1 cellular context compared by ENCODE assay signal in the genomic region with DNA sequence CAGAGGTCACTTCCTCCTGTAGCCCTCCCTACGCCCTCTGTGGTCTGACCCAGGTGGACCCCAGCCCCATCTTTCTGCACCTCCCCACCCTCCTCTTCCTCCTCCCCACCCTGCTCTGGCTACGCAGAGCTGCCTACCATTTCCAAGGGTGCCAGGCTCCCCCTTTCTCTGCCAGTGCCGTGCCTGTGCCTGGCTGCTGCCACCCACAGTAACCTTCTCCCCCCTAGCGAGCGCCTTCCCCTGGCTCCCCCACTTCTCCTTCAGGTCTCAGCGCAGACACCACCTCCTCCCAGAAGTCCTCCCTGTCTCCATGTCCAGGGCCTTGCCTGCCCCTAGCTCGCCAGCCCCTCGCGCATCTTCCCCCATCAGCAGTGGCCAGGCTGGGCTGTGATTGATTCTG.
TF ChIP-seq lines count a peak whose summit lies in the region.

No MANE protein-coding gene starts in this region.

TF ChIP-seq in H1, 55 proteins besides CTCF, POLR2A, EP300 and RAD21:
- TF ChIP-seq BRCA1 (IDR thresholded peaks at IDR 0.05; ENCODE audit: low read depth, low read length) = no peak
- no peak for TF ChIP-seq ASH2L (IDR thresholded peaks at IDR 0.05; ENCODE audit: low read length)
- no peak for TF ChIP-seq JUN (IDR thresholded peaks at IDR 0.05; ENCODE audit: low read depth, low read length)
- TF ChIP-seq TAF1 (IDR thresholded peaks at IDR 0.05; ENCODE audit: low read depth, low read length) = no peak
- no peak for TF ChIP-seq SIN3A (conservative IDR thresholded peaks at IDR 0.05 in 1 of 2, IDR thresholded peaks at IDR 0.05 in 1 of 2; ENCODE audit: low read depth in 1 of 2, low read length in 2 of 2)
- no peak for TF ChIP-seq EGR1 (IDR thresholded peaks at IDR 0.05; ENCODE audit: borderline replicate concordance, low read depth, low read length)
- no peak for TF ChIP-seq ZNF274 (IDR thresholded peaks at IDR 0.05; ENCODE audit: borderline replicate concordance, extremely low read depth, low read length)
- TF ChIP-seq POU5F1 (IDR thresholded peaks at IDR 0.05; ENCODE audit: low read depth, low read length) = no peak
- TF ChIP-seq TEAD4 (IDR thresholded peaks at IDR 0.05; ENCODE audit: low read depth, low read length) = no peak
- no peak for TF ChIP-seq NRF1 (IDR thresholded peaks at IDR 0.05; ENCODE audit: low read depth, low read length)
- TF ChIP-seq, protein P1, sequence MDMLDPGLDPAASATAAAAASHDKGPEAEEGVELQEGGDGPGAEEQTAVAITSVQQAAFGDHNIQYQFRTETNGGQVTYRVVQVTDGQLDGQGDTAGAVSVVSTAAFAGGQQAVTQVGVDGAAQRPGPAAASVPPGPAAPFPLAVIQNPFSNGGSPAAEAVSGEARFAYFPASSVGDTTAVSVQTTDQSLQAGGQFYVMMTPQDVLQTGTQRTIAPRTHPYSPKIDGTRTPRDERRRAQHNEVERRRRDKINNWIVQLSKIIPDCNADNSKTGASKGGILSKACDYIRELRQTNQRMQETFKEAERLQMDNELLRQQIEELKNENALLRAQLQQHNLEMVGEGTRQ (IDR thresholded peaks at IDR 0.05; ENCODE audit: low read length) = no peak
- TF ChIP-seq SAP30 (IDR thresholded peaks at IDR 0.05; ENCODE audit: insufficient read depth, insufficient replicate concordance, low read length) = no peak
- no peak for TF ChIP-seq CHD7 (IDR thresholded peaks at IDR 0.05; ENCODE audit: insufficient replicate concordance, low read length)
- TF ChIP-seq, protein P2, sequence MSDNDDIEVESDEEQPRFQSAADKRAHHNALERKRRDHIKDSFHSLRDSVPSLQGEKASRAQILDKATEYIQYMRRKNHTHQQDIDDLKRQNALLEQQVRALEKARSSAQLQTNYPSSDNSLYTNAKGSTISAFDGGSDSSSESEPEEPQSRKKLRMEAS (IDR thresholded peaks at IDR 0.05) = no peak
- no peak for TF ChIP-seq GTF2F1 (IDR thresholded peaks at IDR 0.05; ENCODE audit: borderline replicate concordance, low read depth, low read length)
- TF ChIP-seq, protein P3, sequence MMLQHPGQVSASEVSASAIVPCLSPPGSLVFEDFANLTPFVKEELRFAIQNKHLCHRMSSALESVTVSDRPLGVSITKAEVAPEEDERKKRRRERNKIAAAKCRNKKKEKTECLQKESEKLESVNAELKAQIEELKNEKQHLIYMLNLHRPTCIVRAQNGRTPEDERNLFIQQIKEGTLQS (IDR thresholded peaks at IDR 0.05; ENCODE audit: insufficient read depth, low read depth, low read length) = no peak
- TF ChIP-seq EZH2 (IDR thresholded peaks at IDR 0.05; ENCODE audit: low read depth, low read length, severe bottlenecking) = no peak
- no peak for TF ChIP-seq SP2 (IDR thresholded peaks at IDR 0.05; ENCODE audit: low read length)
- TF ChIP-seq SUZ12 (IDR thresholded peaks at IDR 0.05; ENCODE audit: low read length) = no peak
- no peak for TF ChIP-seq SIX5 (IDR thresholded peaks at IDR 0.05; ENCODE audit: low read depth, low read length)
